Comparison of ENCODE assay signal across 8 cellular contexts in genomic region chr2:158179660-158180059, GRCh38.
DNase-seq lines count a peak whose midpoint lies in the region; ATAC-seq and TF ChIP-seq lines count a peak whose summit lies in the region.

No MANE protein-coding gene starts in this region.

- no peak overlapping the region for H3K4me3 Mint-ChIP-seq in Caco-2 (ENCODE audit: unreplicated experiment)
- no peak overlapping the region for H3K4me3 Mint-ChIP-seq in endothelial cell (ENCODE audit: unreplicated experiment)

- H3K4me1 Mint-ChIP-seq in Caco-2 (ENCODE audit: low read depth, unreplicated experiment) (peaks cover 25% of the 10 kb centered on the region), endothelial cell (ENCODE audit: unreplicated experiment) (peaks cover 18% of the 10 kb centered on the region)

- no peaks in the 10 kb centered on the region for H3K9me2 ChIP-seq in HCT116 (ENCODE audit: insufficient read depth)

- H2AFZ ChIP-seq in HCT116 (ENCODE audit: low read depth, low read length, poor library complexity, severe bottlenecking), result no peak overlapping the region

- BruUV-seq in Caco-2 (replicated peaks; lab: Mats Ljungman, UMichigan) (no TSS peak), HCT116 (replicated peaks; lab: Mats Ljungman, UMichigan) (no TSS peak)

- H3K27me3 Mint-ChIP-seq in Caco-2 (ENCODE audit: insufficient read depth, unreplicated experiment) (no peaks in the 10 kb centered on the region), endothelial cell (ENCODE audit: unreplicated experiment) (no peaks in the 10 kb centered on the region)

- H3K4me1 ChIP-seq in Caco-2 (peaks cover 19% of the 10 kb centered on the region), HCT116 (ENCODE audit: control insufficient read depth in 1 of 2, insufficient read depth in 2 of 2, low read length in 2 of 2) (no peaks in the 10 kb centered on the region), RWPE2 (ENCODE audit: insufficient read depth, poor library complexity, severe bottlenecking) (no peaks in the 10 kb centered on the region), vagina (no peaks in the 10 kb centered on the region)

- H3K4me3 ChIP-seq in Caco-2 (ENCODE audit: low read depth, low read length) (no peak overlapping the region), HCT116 (replicated peaks in 1 of 2; ENCODE audit: low read depth in 1 of 2, low read length in 2 of 2) (no peak overlapping the region), RWPE2 (ENCODE audit: severe bottlenecking) (no peak overlapping the region), vagina (no peak overlapping the region)

- no peak overlapping the region for H3K4me2 ChIP-seq in HCT116 (ENCODE audit: low read length)

- H3K27ac Mint-ChIP-seq in Caco-2 (ENCODE audit: unreplicated experiment) (no peak overlapping the region), endothelial cell (ENCODE audit: unreplicated experiment) (no peak overlapping the region)

- H4K20me1 ChIP-seq in HCT116 (ENCODE audit: insufficient read depth), result no peaks in the 10 kb centered on the region

- H3K9ac ChIP-seq in HCT116 (ENCODE audit: low read length), result no peak overlapping the region

- TF ChIP-seq RAD21 in HCT116 (IDR thresholded peaks at IDR 0.05; ENCODE audit: low read depth), result peak; percentile 75

- POLR2A ChIA-PET in Caco-2 (lab: Charles Lee), result no interaction called here
- POLR2A ChIA-PET in HCT116 (lab: Charles Lee), result no interaction called here

- H3K27me3 ChIP-seq in Caco-2 (replicated peaks; ENCODE audit: control insufficient read depth, insufficient read depth, low read length) (no peaks in the 10 kb centered on the region), HCT116 (ENCODE audit: insufficient read depth, low read length) (no peaks in the 10 kb centered on the region), RWPE2 (ENCODE audit: insufficient read depth, poor library complexity, severe bottlenecking) (no peaks in the 10 kb centered on the region), vagina (no peaks in the 10 kb centered on the region)

- no peak for TF ChIP-seq POLR2A in HCT116 (IDR thresholded peaks at IDR 0.05; ENCODE audit: borderline replicate concordance, extremely low read depth, insufficient read depth, insufficient read length)
- no peak for TF ChIP-seq POLR2A in vagina (IDR thresholded peaks at IDR 0.05)

- ATAC-seq in HCT116 (peak; percentile 55), RWPE2 (ENCODE audit: low read depth) (peak; percentile 62; the same call in 2 of the 3 replicates), left lobe of liver (peak; percentile 81), HG03108 (IDR thresholded peaks at IDR 0.05; ENCODE audit: unreplicated experiment) (no peak)

- intact Hi-C loops in Caco-2 (cut with micrococcal nuclease; ENCODE audit: unreplicated experiment), result loop anchor here (2.0 to 10.0 kb wide), 3 partner anchors 135 to 435 kb away; no protein-coding TSS in a partner anchor
- intact Hi-C loops in HCT116 (cut with micrococcal nuclease), result loop anchor here (1.0 kb wide), 2 partner anchors 566 to 574 kb away; no protein-coding TSS in a partner anchor
- intact Hi-C loops in posterior vena cava (cut with DNase I), result no loop called here
- intact Hi-C loops in vagina (cut with DNase I), result no loop called here

- DNase-seq in Caco-2 (no peak), HCT116 (ENCODE audit: low read depth, low spot score) (peak; percentile 13), RWPE2 (ENCODE audit: low spot score) (no peak), left lobe of liver (ENCODE audit: low spot score) (no peak), endothelial cell (ENCODE audit: low spot score) (no peak), posterior vena cava (ENCODE audit: low spot score) (no peak), vagina (ENCODE audit: extremely low spot score in 2 of 2) (no peak)

- no peaks in the 10 kb centered on the region for H3K79me2 ChIP-seq in HCT116 (ENCODE audit: insufficient read depth, low read length)

- RAD21 ChIA-PET in HCT116 (lab: Charles Lee; ENCODE audit: low non-redundant PET in 1 of 2, low total read pairs in 2 of 2, uncharacterized antibody in 2 of 2, unreplicated experiment in 2 of 2), result interaction anchor here (0.8 to 2.5 kb wide), 3 partner anchors 566 to 575 kb away, joined by 3 to 9 read pairs (median 4); no protein-coding TSS in a partner anchor

- TF ChIP-seq CTCF in Caco-2 (IDR thresholded peaks at IDR 0.05; ENCODE audit: insufficient read depth in 1 of 2, low read depth in 1 of 2, low read length in 1 of 2, severe bottlenecking in 1 of 2, unreplicated experiment in 1 of 2), result peak; percentile 31 to 59
- peak; percentile 18 to 44 (median 44); a peak in 3 of 6 replicates for TF ChIP-seq CTCF in HCT116 (IDR thresholded peaks at IDR 0.05 in 2 of 3, conservative IDR thresholded peaks at IDR 0.05 in 1 of 3; ENCODE audit: borderline replicate concordance in 1 of 3, insufficient read depth in 1 of 3, low read depth in 2 of 3, low read length in 2 of 3)
- peak; percentile 54 for TF ChIP-seq CTCF in RWPE2 (IDR thresholded peaks at IDR 0.05; ENCODE audit: poor library complexity, severe bottlenecking)
- TF ChIP-seq CTCF in endothelial cell (IDR thresholded peaks at IDR 0.05; ENCODE audit: unreplicated experiment), result no peak
- peak in 1 of 3 experiments; percentile 12 for TF ChIP-seq CTCF in vagina (IDR thresholded peaks at IDR 0.05)

- H3K36me3 Mint-ChIP-seq in Caco-2 (ENCODE audit: insufficient read depth, unreplicated experiment) (no peaks in the 10 kb centered on the region), endothelial cell (ENCODE audit: low read depth, unreplicated experiment) (no peaks in the 10 kb centered on the region)

- H3K9me3 ChIP-seq in Caco-2 (no peaks in the 10 kb centered on the region), HCT116 (ENCODE audit: control insufficient read depth in 1 of 2, insufficient read depth in 1 of 2, low read depth in 1 of 2, low read length in 2 of 2) (no peaks in the 10 kb centered on the region), RWPE2 (ENCODE audit: severe bottlenecking) (no peaks in the 10 kb centered on the region), vagina (no peaks in the 10 kb centered on the region)

- H3K9me3 Mint-ChIP-seq in Caco-2 (ENCODE audit: unreplicated experiment) (no peaks in the 10 kb centered on the region), endothelial cell (ENCODE audit: unreplicated experiment) (no peaks in the 10 kb centered on the region)

- H3K27ac ChIP-seq in HCT116 (ENCODE audit: low read depth, low read length), result no peak overlapping the region
- no peak overlapping the region for H3K27ac ChIP-seq in RWPE2 (ENCODE audit: poor library complexity, severe bottlenecking)
- H3K27ac ChIP-seq in vagina, result no peak overlapping the region

- H3K36me3 ChIP-seq in Caco-2 (ENCODE audit: control insufficient read depth, insufficient read depth, low read length) (no peaks in the 10 kb centered on the region), HCT116 (ENCODE audit: control insufficient read depth in 1 of 2, insufficient read depth in 2 of 2, low read length in 2 of 2) (no peaks in the 10 kb centered on the region), RWPE2 (ENCODE audit: low read depth) (no peaks in the 10 kb centered on the region), vagina (no peaks in the 10 kb centered on the region)

- CTCF ChIA-PET in Caco-2 (lab: Charles Lee) (interaction anchor here (0.5 to 1.5 kb wide), 7 partner anchors 60 to 575 kb away, joined by 3 to 5 read pairs (median 3); partner anchors contain the start of gene CCDC148), HCT116 (lab: Charles Lee) (interaction anchor here (1.2 to 4.7 kb wide), 4 partner anchors 9 to 575 kb away, joined by 3 to 31 read pairs (median 12); no protein-coding TSS in a partner anchor)

TF ChIP-seq in HCT116, 20 proteins besides CTCF, POLR2A, EP300 and RAD21 (continues in another document):
- no peak for TF ChIP-seq ZNF274 (IDR thresholded peaks at IDR 0.05; ENCODE audit: low read depth, low read length)
- TF ChIP-seq ATF3 (IDR thresholded peaks at IDR 0.05), result no peak
- TF ChIP-seq EZH2phosphoT487 (IDR thresholded peaks at IDR 0.05; ENCODE audit: borderline replicate concordance), result no peak
- TF ChIP-seq, protein P1, sequence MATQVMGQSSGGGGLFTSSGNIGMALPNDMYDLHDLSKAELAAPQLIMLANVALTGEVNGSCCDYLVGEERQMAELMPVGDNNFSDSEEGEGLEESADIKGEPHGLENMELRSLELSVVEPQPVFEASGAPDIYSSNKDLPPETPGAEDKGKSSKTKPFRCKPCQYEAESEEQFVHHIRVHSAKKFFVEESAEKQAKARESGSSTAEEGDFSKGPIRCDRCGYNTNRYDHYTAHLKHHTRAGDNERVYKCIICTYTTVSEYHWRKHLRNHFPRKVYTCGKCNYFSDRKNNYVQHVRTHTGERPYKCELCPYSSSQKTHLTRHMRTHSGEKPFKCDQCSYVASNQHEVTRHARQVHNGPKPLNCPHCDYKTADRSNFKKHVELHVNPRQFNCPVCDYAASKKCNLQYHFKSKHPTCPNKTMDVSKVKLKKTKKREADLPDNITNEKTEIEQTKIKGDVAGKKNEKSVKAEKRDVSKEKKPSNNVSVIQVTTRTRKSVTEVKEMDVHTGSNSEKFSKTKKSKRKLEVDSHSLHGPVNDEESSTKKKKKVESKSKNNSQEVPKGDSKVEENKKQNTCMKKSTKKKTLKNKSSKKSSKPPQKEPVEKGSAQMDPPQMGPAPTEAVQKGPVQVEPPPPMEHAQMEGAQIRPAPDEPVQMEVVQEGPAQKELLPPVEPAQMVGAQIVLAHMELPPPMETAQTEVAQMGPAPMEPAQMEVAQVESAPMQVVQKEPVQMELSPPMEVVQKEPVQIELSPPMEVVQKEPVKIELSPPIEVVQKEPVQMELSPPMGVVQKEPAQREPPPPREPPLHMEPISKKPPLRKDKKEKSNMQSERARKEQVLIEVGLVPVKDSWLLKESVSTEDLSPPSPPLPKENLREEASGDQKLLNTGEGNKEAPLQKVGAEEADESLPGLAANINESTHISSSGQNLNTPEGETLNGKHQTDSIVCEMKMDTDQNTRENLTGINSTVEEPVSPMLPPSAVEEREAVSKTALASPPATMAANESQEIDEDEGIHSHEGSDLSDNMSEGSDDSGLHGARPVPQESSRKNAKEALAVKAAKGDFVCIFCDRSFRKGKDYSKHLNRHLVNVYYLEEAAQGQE (IDR thresholded peaks at IDR 0.05; ENCODE audit: low read depth), result no peak
- no peak for TF ChIP-seq ELF1 (IDR thresholded peaks at IDR 0.05; ENCODE audit: borderline replicate concordance, low read depth)

Comparison
In these comparisons a context has a peak if more than half of its experiments do, and no peak if none do; other contexts are left out.
1. intact Hi-C loops: an anchor here in Caco-2 (2.0 to 10.0 kb wide) and HCT116 (1.0 kb wide); none called in posterior vena cava and vagina.